In the genomic region with DNA sequence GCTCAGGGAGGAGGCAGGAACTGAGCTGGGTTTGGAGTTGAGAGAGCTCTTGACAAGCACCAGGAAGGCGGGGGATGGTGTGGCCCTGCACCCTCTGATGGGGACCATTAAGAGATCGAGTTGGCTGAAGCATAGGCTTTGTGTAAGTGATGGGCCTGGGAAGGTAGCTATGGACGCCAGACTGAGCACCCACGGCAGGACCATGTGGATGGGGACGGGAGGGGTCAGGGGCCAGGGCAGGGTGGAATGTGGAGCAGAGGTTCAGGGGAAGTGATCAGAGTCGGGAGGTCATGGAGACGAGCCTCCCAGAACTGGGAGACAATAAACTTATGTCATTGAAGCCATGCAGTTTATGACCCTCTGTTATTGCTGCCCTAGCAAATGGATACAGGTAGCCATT, we compare ENCODE assay signal across 8 cellular contexts.
"Had no signal": no experiment of that assay in that cellular context is flagged by ENCODE, and none has a peak within 500 bp of the region (broad histone marks: within the 10 kb centered on the region; RNA-seq: fewer than 3 reads in every experiment).

No MANE protein-coding gene starts in this region.

- DNase-seq: GDM1, GF-D8 had no signal

- H3K4me3 ChIP-seq: GM12878 had no signal

- FAIRE-seq: G401.6, GM12878, GM12891, GM12892, GM18507, GM19239 had no signal

- ATAC-seq: GM12878 had no signal
